In the genomic region with DNA sequence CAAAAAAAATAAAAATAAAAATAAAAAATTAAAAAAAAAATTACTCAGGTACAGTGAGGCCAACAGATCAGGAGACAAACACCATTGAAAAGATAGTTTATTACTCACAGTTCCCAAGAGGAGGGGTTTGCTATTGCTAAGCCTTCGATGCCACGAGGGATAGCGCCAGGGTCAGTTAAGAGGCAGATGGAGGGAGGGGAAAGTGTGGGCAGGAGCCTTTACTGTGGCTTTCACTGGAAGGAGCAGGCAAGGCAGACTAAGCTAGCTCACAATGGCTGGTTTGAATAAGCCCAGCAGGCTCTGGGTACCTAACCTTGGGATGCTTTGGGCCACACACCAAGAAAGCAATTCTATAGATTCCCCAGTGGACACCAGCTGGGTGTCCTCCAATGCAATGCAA, we compare ENCODE assay signal across 1 cellular context.
TF ChIP-seq lines count a peak whose summit lies in the region.

No MANE protein-coding gene starts in this region.

TF ChIP-seq in HEK293, 187 proteins besides CTCF, POLR2A, EP300 and RAD21 (continued from another document):
- TF ChIP-seq PRDM2 (tag by site-specific recombination; IDR thresholded peaks at IDR 0.05; ENCODE audit: borderline replicate concordance) (no peak), ZNF394 (tag by site-specific recombination; IDR thresholded peaks at IDR 0.05; ENCODE audit: borderline replicate concordance) (no peak)
